15 cellular contexts compared by ENCODE assay signal in the genomic region with DNA sequence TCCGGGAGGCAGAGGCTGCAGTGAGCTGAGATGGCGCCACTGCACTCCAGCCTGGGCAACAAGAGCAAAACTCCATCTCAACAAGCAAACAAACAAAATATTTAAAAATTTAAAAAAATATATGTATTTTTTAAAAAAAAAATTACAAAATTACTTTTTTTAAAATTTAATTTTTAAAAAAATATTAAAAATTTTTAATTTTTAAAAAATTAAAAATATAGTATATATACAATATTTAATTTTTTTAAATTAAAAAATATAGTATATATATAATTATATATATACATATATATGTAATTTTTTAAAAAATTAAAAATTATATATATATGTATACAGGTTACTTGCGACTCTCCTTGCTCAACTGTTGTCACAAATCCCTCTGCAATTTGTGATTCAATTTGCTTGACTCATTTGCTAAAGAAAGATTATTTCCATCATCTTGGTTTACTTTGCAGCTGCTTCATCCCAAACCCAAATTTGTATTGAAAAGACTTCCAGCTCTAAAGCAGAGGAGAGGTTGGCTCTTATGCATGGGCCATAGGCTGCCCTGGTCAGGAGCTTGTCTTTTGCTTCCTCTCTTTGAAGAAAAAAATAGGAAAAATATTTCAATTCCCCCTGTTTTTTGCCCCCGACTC.
A peak's percentile ranks its signal among the peaks of the same experiment; 100 is the strongest.
DNase-seq lines count a peak whose midpoint lies in the region; ATAC-seq, FAIRE-seq and TF ChIP-seq lines count a peak whose summit lies in the region.
"Had no signal": no experiment of that assay in that cellular context is flagged by ENCODE, and none has a peak within 500 bp of the region (broad histone marks: within the 10 kb centered on the region; RNA-seq: fewer than 3 reads in every experiment).

No MANE protein-coding gene starts in this region.

- peaks cover 0 to 11% of the 10 kb centered on the region in 2 donors for H3K27me3 Mint-ChIP-seq in natural killer cell (ENCODE audit: low read depth in 2 of 2)
- H3K27me3 Mint-ChIP-seq in natural killer cell treated with Interleukin-12 subunit alpha and Interleukin-12 subunit beta and Interleukin-15 and Interleukin-18, amount 100 ng/mL, for 72 hours = no peaks in the 10 kb centered on the region
- no peaks in the 10 kb centered on the region for H3K27me3 Mint-ChIP-seq in activated CD4-positive, alpha-beta T cell treated with anti-CD3 and anti-CD28 coated beads for 36 hours
- H3K27me3 Mint-ChIP-seq: CD4-positive, alpha-beta memory T cell had no signal

- H3K27ac ChIP-seq in effector memory CD4-positive, alpha-beta T cell (ENCODE audit: insufficient read depth, low read length, poor library complexity, severe bottlenecking) = no peak overlapping the region
- H3K27ac ChIP-seq: C4-2B had no signal

- H3K4me1 Mint-ChIP-seq in natural killer cell = no peaks in the 10 kb centered on the region
- H3K4me1 Mint-ChIP-seq in natural killer cell treated with Interleukin-12 subunit alpha and Interleukin-12 subunit beta and Interleukin-15 and Interleukin-18, amount 100 ng/mL, for 72 hours (ENCODE audit: low read depth in 2 of 2) = no peaks in the 10 kb centered on the region
- no peaks in the 10 kb centered on the region for H3K4me1 Mint-ChIP-seq in activated CD4-positive, alpha-beta T cell treated with anti-CD3 and anti-CD28 coated beads for 36 hours
- H3K4me1 Mint-ChIP-seq: CD4-positive, alpha-beta memory T cell; GM23338 had no signal

- H3K4me3 Mint-ChIP-seq in natural killer cell = peak overlapping the region; percentile 9
- H3K4me3 Mint-ChIP-seq in natural killer cell treated with Interleukin-12 subunit alpha and Interleukin-12 subunit beta and Interleukin-15 and Interleukin-18, amount 100 ng/mL, for 72 hours = no peak overlapping the region
- H3K4me3 Mint-ChIP-seq in activated CD4-positive, alpha-beta T cell treated with anti-CD3 and anti-CD28 coated beads for 36 hours = no peak overlapping the region
- H3K4me3 Mint-ChIP-seq: CD4-positive, alpha-beta memory T cell; GM23338 had no signal

- DNase-seq in natural killer cell (no peak), myocyte (ENCODE audit: low read depth) (peak; percentile 80), foreskin melanocyte (no peak), AG08395 (ENCODE audit: low spot score) (no peak)
- DNase-seq in natural killer cell treated with Interleukin-12 subunit alpha and Interleukin-12 subunit beta and Interleukin-15 and Interleukin-18, amount 100 ng/mL, for 72 hours (ENCODE audit: low spot score) = no peak
- DNase-seq in activated CD4-positive, alpha-beta T cell treated with anti-CD3 and anti-CD28 coated beads for 36 hours = no peak
- DNase-seq in effector memory CD4-positive, alpha-beta T cell = no peak
- DNase-seq: BE2C; CD4-positive, alpha-beta memory T cell; DMS79; H7 had no signal

- POLR2A ChIA-PET in activated CD4-positive, alpha-beta T cell treated with anti-CD3 and anti-CD28 coated beads for 36 hours (lab: Charles Lee) = no interaction called here

- H3K4me3 ChIP-seq in effector memory CD4-positive, alpha-beta T cell (ENCODE audit: insufficient read depth, low read depth, low read length, poor library complexity, severe bottlenecking) = no peak overlapping the region
- H3K4me3 ChIP-seq: GM23338 had no signal

- H3K4me1 ChIP-seq in effector memory CD4-positive, alpha-beta T cell (ENCODE audit: control insufficient read depth, insufficient read depth, low read length, poor library complexity, severe bottlenecking) = no peaks in the 10 kb centered on the region
- H3K4me1 ChIP-seq: BE2C had no signal

- H3K9me3 Mint-ChIP-seq in natural killer cell = peaks cover 0 to under 1% of the 10 kb centered on the region in 2 donors
- H3K9me3 Mint-ChIP-seq in natural killer cell treated with Interleukin-12 subunit alpha and Interleukin-12 subunit beta and Interleukin-15 and Interleukin-18, amount 100 ng/mL, for 72 hours = peaks cover 4% of the 10 kb centered on the region
- peaks cover 3% of the 10 kb centered on the region for H3K9me3 Mint-ChIP-seq in activated CD4-positive, alpha-beta T cell treated with anti-CD3 and anti-CD28 coated beads for 36 hours (ENCODE audit: low read depth)

- H3K27ac Mint-ChIP-seq in natural killer cell = no peak overlapping the region
- no peak overlapping the region for H3K27ac Mint-ChIP-seq in natural killer cell treated with Interleukin-12 subunit alpha and Interleukin-12 subunit beta and Interleukin-15 and Interleukin-18, amount 100 ng/mL, for 72 hours
- no peak overlapping the region for H3K27ac Mint-ChIP-seq in activated CD4-positive, alpha-beta T cell treated with anti-CD3 and anti-CD28 coated beads for 36 hours
- H3K27ac Mint-ChIP-seq: CD4-positive, alpha-beta memory T cell; GM23338 had no signal

- no peaks in the 10 kb centered on the region for H3K9me3 ChIP-seq in effector memory CD4-positive, alpha-beta T cell (ENCODE audit: control insufficient read depth, low read length)
- H3K9me3 ChIP-seq: BE2C had no signal

- CTCF ChIA-PET in activated CD4-positive, alpha-beta T cell treated with anti-CD3 and anti-CD28 coated beads for 36 hours (lab: Charles Lee) = no interaction called here

- no peak for TF ChIP-seq CTCF in natural killer cell (IDR thresholded peaks at IDR 0.05)

- no peaks in the 10 kb centered on the region for H3K27me3 ChIP-seq in effector memory CD4-positive, alpha-beta T cell (replicated peaks; ENCODE audit: control insufficient read depth, insufficient read depth, low read length, poor library complexity, severe bottlenecking)

- H3K36me3 Mint-ChIP-seq in natural killer cell = no peaks in the 10 kb centered on the region
- H3K36me3 Mint-ChIP-seq in natural killer cell treated with Interleukin-12 subunit alpha and Interleukin-12 subunit beta and Interleukin-15 and Interleukin-18, amount 100 ng/mL, for 72 hours = no peaks in the 10 kb centered on the region
- H3K36me3 Mint-ChIP-seq in activated CD4-positive, alpha-beta T cell treated with anti-CD3 and anti-CD28 coated beads for 36 hours (ENCODE audit: low read depth) = no peaks in the 10 kb centered on the region
- H3K36me3 Mint-ChIP-seq: CD4-positive, alpha-beta memory T cell had no signal

- intact Hi-C loops in natural killer cell (cut with micrococcal nuclease) = no loop called here
- intact Hi-C loops in activated CD4-positive, alpha-beta T cell treated with anti-CD3 and anti-CD28 coated beads for 36 hours (cut with DNase I, micrococcal nuclease) = no loop called here

- ATAC-seq in natural killer cell = no peak
- no peak for ATAC-seq in natural killer cell treated with Interleukin-12 subunit alpha and Interleukin-12 subunit beta and Interleukin-15 and Interleukin-18, amount 100 ng/mL, for 72 hours
- ATAC-seq in activated CD4-positive, alpha-beta T cell treated with anti-CD3 and anti-CD28 coated beads for 36 hours = no peak
- ATAC-seq: GM23338 had no signal

- no peaks in the 10 kb centered on the region for H3K36me3 ChIP-seq in effector memory CD4-positive, alpha-beta T cell (ENCODE audit: control insufficient read depth, insufficient read depth, low read length)
- H3K36me3 ChIP-seq: BE2C had no signal

- peak; percentile 62 for FAIRE-seq in colon (lab: Jason Lieb, UNC)
- FAIRE-seq: GM12891 had no signal
